8 cellular contexts compared by ENCODE assay signal in the genomic region with DNA sequence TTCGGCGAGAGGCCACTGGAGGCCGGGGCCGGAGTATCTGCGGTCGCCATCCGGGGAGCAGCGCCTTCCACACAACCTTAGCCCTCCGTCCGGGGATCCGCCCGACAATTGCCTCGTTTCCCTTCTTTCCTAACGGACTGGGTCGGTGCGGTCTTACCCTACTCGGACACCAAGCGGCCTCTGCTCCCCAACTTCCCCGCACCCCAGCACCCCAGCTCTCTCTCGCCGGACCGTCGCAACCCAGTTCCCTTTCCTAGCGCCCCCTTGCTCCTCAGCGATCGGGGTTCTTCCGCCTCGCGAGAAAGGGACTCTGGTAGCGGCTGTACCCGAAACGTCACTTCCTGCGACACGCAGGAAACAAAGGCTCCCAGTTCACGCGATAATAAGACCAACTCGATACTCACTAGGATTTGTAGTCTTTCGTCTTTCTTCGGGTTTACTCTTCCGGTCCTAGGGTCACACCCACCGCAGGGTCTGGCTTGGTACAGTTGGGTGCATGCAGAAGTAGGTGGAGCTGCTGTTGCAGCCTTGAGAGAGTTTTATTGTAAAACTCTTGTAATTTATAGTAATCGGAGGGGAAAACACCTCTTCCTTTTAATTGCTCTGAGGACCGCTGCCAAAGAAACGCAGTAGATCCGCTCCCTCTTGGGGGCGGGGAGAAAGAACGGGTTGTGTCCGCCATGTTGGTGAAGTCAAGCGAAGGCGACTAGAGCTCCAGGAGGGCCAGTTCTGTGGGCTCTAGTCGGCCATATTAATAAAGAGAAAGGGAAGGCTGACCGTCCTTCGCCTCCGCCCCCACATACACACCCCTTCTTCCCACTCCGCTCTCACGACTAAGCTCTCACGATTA. TPM values are rescaled to one million over a fixed set of nuclear protein-coding genes. Genes with fewer than 3 reads are reported as not detected.
DNase-seq lines count a peak whose midpoint lies in the region; ATAC-seq and TF ChIP-seq lines count a peak whose summit lies in the region.

TSS of gene THAP2 (plus strand) at position 741 of the 850 bp plus-strand sequence. CDS start 209 bp downstream, outside the sequence.
A gene with protein sequence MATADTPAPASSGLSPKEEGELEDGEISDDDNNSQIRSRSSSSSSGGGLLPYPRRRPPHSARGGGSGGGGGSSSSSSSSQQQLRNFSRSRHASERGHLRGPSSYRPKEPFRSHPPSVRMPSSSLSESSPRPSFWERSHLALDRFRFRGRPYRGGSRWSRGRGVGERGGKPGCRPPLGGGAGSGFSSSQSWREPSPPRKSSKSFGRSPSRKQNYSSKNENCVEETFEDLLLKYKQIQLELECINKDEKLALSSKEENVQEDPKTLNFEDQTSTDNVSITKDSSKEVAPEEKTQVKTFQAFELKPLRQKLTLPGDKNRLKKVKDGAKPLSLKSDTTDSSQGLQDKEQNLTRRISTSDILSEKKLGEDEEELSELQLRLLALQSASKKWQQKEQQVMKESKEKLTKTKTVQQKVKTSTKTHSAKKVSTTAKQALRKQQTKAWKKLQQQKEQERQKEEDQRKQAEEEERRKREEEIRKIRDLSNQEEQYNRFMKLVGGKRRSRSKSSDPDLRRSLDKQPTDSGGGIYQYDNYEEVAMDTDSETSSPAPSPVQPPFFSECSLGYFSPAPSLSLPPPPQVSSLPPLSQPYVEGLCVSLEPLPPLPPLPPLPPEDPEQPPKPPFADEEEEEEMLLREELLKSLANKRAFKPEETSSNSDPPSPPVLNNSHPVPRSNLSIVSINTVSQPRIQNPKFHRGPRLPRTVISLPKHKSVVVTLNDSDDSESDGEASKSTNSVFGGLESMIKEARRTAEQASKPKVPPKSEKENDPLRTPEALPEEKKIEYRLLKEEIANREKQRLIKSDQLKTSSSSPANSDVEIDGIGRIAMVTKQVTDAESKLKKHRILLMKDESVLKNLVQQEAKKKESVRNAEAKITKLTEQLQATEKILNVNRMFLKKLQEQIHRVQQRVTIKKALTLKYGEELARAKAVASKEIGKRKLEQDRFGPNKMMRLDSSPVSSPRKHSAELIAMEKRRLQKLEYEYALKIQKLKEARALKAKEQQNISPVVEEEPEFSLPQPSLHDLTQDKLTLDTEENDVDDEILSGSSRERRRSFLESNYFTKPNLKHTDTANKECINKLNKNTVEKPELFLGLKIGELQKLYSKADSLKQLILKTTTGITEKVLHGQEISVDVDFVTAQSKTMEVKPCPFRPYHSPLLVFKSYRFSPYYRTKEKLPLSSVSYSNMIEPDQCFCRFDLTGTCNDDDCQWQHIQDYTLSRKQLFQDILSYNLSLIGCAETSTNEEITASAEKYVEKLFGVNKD (N-terminal part only) (minus strand): TSS at position 288 of the 850 bp plus-strand sequence. CDS start 238 bp downstream, at position 50.

- H3K9me2 ChIP-seq in OCI-LY1 (ENCODE audit: low read depth, low read length) = no peaks in the 10 kb centered on the region

- no peaks in the 10 kb centered on the region for H3K27me3 ChIP-seq in OCI-LY1 (ENCODE audit: insufficient read depth, low read length)
- H3K27me3 ChIP-seq in mononuclear cell (ENCODE audit: insufficient read depth, low read length) = no peaks in the 10 kb centered on the region

- peak within 1 kb of the TSS; percentile 52; the same call in 1 of the 2 replicates for H2AFZ ChIP-seq in OCI-LY1 (ENCODE audit: low read length)

- H3K4me2 ChIP-seq in OCI-LY1 (ENCODE audit: low read length) = peak within 1 kb of the TSS; percentile 95

- peak within 1 kb of the TSS; percentile 86 for H3K27ac ChIP-seq in OCI-LY1 (ENCODE audit: low read depth, low read length, poor library complexity, severe bottlenecking)

- DNase-seq in DMS 273 treated with DMSO at 0.1 percent for 48 hours (lab: John Stamatoyannopoulos, UW) (peak; percentile 98), HuH-7 (ENCODE audit: low spot score) (peak; percentile 80), activated T-cell treated with anti-CD3 and anti-CD28 coated beads for 24 hours (ENCODE audit: low read depth) (peak; percentile 86), epithelial cell of esophagus (ENCODE audit: low read depth) (peak; percentile 99)
- DNase-seq in stimulated activated CD8-positive, alpha-beta memory T cell treated with anti-CD3 and anti-CD28 coated beads, Interleukin-4, amount 100 ng/mL, for 1 hour (ENCODE audit: low read depth in 2 of 2, low spot score in 1 of 2) = peak; percentile 72 to 79

- peaks cover 45% of the 10 kb centered on the region for H3K79me2 ChIP-seq in OCI-LY1 (ENCODE audit: insufficient read depth, low read length)

- no peaks in the 10 kb centered on the region for H3F3A ChIP-seq in OCI-LY1 (ENCODE audit: insufficient read depth, low read length)

- H3K4me1 ChIP-seq in OCI-LY1 (ENCODE audit: insufficient read depth, low read length, severe bottlenecking) (peaks cover 26% of the 10 kb centered on the region), mononuclear cell (ENCODE audit: insufficient read depth, low read length) (peaks cover 26% of the 10 kb centered on the region)

- peak; percentile 44 for TF ChIP-seq CTCF in OCI-LY1 (IDR thresholded peaks at IDR 0.05; ENCODE audit: low read length)
- peak; percentile 37 for TF ChIP-seq CTCF in epithelial cell of esophagus (IDR thresholded peaks at IDR 0.05; ENCODE audit: insufficient read depth, low read depth, low read length, missing control alignments)

- H3K9me3 ChIP-seq in OCI-LY1 (ENCODE audit: low read length) (no peaks in the 10 kb centered on the region), mononuclear cell (ENCODE audit: low read depth, low read length) (no peaks in the 10 kb centered on the region)

- peaks cover 17% of the 10 kb centered on the region for H3K36me3 ChIP-seq in OCI-LY1 (ENCODE audit: insufficient read depth, low read length)

- 0 out of 2 replicates have a peak, but pooled peaks cover 2% of the 10 kb centered on the region for H4K20me1 ChIP-seq in OCI-LY1 (ENCODE audit: insufficient read depth, low read length)

- peak within 1 kb of the TSS; percentile 99 for H3K4me3 ChIP-seq in OCI-LY1 (ENCODE audit: low read depth, low read length, poor library complexity, severe bottlenecking)
- peak within 1 kb of the TSS; percentile 87 for H3K4me3 ChIP-seq in epithelial cell of esophagus (ENCODE audit: low read length)
- H3K4me3 ChIP-seq in mononuclear cell (ENCODE audit: low read length) = peak within 1 kb of the TSS; percentile 77

- ATAC-seq in GM21515 (IDR thresholded peaks at IDR 0.05; ENCODE audit: unreplicated experiment) = peak; percentile 88

- peak within 1 kb of the TSS; percentile 97 for H3K9ac ChIP-seq in OCI-LY1 (ENCODE audit: low read length)

RNA-seq across cellular contexts. Expression of gene THAP2, which starts in this region (rescaled TPM):
- 13.0 TPM for total RNA-seq in mononuclear cell

RNA-seq across cellular contexts. Expression of the second gene that starts in this region (rescaled TPM):
- total RNA-seq in mononuclear cell = 132 TPM

Comparison
In these comparisons a context has a peak if more than half of its experiments do, and no peak if none do; other contexts are left out.
1. Peak in every context shown above with its lines: DNase-seq, ATAC-seq, H3K4me3 ChIP-seq and H3K27ac ChIP-seq.